15 cellular contexts compared by ENCODE assay signal in the genomic region with DNA sequence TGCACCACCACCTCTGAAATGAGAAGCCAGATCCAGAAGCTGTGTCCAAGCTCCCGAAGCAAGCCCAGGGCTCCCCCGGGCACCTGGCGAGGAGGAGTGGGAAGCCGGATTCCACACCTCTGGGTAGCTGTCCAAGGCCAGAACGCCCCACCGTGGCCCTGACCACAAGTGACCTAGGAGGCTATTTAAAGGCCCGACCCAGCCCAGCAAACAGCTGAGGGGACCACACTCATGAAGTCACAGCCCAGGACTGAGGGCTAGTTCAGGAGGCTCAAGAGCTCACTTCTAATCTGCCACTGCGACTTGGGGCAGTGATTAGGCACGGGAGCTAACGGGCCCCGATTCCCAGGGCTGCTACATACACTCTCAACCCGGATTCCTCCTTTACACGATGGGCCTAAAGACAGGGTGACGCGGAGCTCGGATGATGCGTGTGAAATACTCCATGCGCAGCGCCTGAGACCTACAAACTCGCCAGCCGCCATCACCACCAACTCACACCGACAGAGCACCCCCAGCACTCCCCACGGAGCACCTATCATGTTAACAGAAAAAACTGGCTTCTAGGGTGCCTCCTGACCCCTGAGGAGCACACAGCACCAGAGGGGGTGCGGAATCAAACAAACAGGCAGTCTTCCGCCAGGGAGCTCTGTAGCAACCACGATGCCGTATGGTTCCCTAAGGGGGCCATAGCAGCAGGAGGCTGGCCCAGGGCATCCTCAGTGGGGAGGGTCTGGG.
DNase-seq lines count a peak whose midpoint lies in the region; ATAC-seq and TF ChIP-seq lines count a peak whose summit lies in the region.
"Had no signal": no experiment of that assay in that cellular context is flagged by ENCODE, and none has a peak within 500 bp of the region (broad histone marks: within the 10 kb centered on the region; RNA-seq: fewer than 3 reads in every experiment).

No MANE protein-coding gene starts in this region.

- peaks cover 6% of the 10 kb centered on the region; the same call in 1 of the 2 replicates for H4K20me1 ChIP-seq in OCI-LY7 (ENCODE audit: insufficient read depth, low read length)

- H3K27me3 ChIP-seq in spleen (replicated peaks in 1 of 7) = no peaks in the 10 kb centered on the region

- H3K4me2 ChIP-seq in OCI-LY7 (ENCODE audit: low read length) = no peak overlapping the region

- no peaks in the 10 kb centered on the region for H3K27me3 Mint-ChIP-seq in activated CD8-positive, alpha-beta memory T cell treated with anti-CD3 and anti-CD28 coated beads, Interleukin-2, amount 10 ng/mL, durations not matched to agents 7 days and 5 days
- H3K27me3 Mint-ChIP-seq in T-cell = no peaks in the 10 kb centered on the region
- H3K27me3 Mint-ChIP-seq in chondrocyte (ENCODE audit: low read depth) = peaks cover 8% of the 10 kb centered on the region

- peak overlapping the region in 1 of 8 donors; percentile 96 for H3K27ac ChIP-seq in spleen
- no peak overlapping the region for H3K27ac ChIP-seq in OCI-LY7 (ENCODE audit: low read depth, low read length, poor library complexity, severe bottlenecking)

- peak overlapping the region; percentile 14 for H3K27ac Mint-ChIP-seq in activated CD8-positive, alpha-beta memory T cell treated with anti-CD3 and anti-CD28 coated beads, Interleukin-2, amount 10 ng/mL, durations not matched to agents 7 days and 5 days
- H3K27ac Mint-ChIP-seq in T-cell (peak overlapping the region; percentile 96 to 98), chondrocyte (ENCODE audit: unreplicated experiment) (no peak overlapping the region)

- H3K9me3 Mint-ChIP-seq in activated CD8-positive, alpha-beta memory T cell treated with anti-CD3 and anti-CD28 coated beads, Interleukin-2, amount 10 ng/mL, durations not matched to agents 7 days and 5 days (ENCODE audit: low read depth) = no peaks in the 10 kb centered on the region
- no peaks in the 10 kb centered on the region for H3K9me3 Mint-ChIP-seq in T-cell
- no peaks in the 10 kb centered on the region for H3K9me3 Mint-ChIP-seq in chondrocyte (ENCODE audit: low read depth)

- CTCF ChIA-PET in activated CD8-positive, alpha-beta memory T cell treated with anti-CD3 and anti-CD28 coated beads, Interleukin-2, amount 10 ng/mL, durations not matched to agents 7 days and 5 days (lab: Charles Lee) = no interaction called here
- CTCF ChIA-PET in T-cell (lab: Charles Lee) = interaction anchor here (0.6 to 1.1 kb wide), 4 partner anchors 18 to 87 kb away, joined by 3 to 5 read pairs (median 4); no protein-coding TSS in a partner anchor
- CTCF ChIA-PET in OCI-LY7 (lab: Charles Lee; ENCODE audit: unreplicated experiment) = interaction anchor here (0.9 kb wide), 1 partner anchor 18 kb away, joined by 3 read pairs; no protein-coding TSS in a partner anchor

- TF ChIP-seq POLR2A in spleen (IDR thresholded peaks at IDR 0.05) = no peak

- H3K4me1 Mint-ChIP-seq in activated CD8-positive, alpha-beta memory T cell treated with anti-CD3 and anti-CD28 coated beads, Interleukin-2, amount 10 ng/mL, durations not matched to agents 7 days and 5 days = peaks cover 77% of the 10 kb centered on the region
- peaks cover 99 to 100% (median 100%) of the 10 kb centered on the region in 3 donors for H3K4me1 Mint-ChIP-seq in T-cell
- peaks cover 9% of the 10 kb centered on the region for H3K4me1 Mint-ChIP-seq in chondrocyte (ENCODE audit: low read depth)

- H2AFZ ChIP-seq in OCI-LY7 (ENCODE audit: low read length) = no peak overlapping the region

- H3K79me2 ChIP-seq in OCI-LY7 (ENCODE audit: insufficient read depth, low read depth, low read length) = peaks cover 11% of the 10 kb centered on the region; the same call in 1 of the 2 replicates

- peaks cover 32 to 100% (median 78%) of the 10 kb centered on the region in 6 donors for H3K4me1 ChIP-seq in spleen
- peaks cover 34% of the 10 kb centered on the region for H3K4me1 ChIP-seq in OCI-LY7 (ENCODE audit: insufficient read depth, low read length, poor library complexity, severe bottlenecking)

- TF ChIP-seq CTCF in chondrocyte (IDR thresholded peaks at IDR 0.05) (no peak), spleen (IDR thresholded peaks at IDR 0.05 in 8 of 11, conservative IDR thresholded peaks at IDR 0.05 in 3 of 11) (no peak), OCI-LY7 (conservative IDR thresholded peaks at IDR 0.05; ENCODE audit: low read length) (no peak)

- H3K36me3 ChIP-seq in spleen (peaks cover 0 to 88% (median 16%) of the 10 kb centered on the region in 6 donors), OCI-LY7 (ENCODE audit: insufficient read depth, low read length) (peaks cover 96% of the 10 kb centered on the region)

- no TSS peak for BruUV-seq in OCI-LY7 (replicated peaks; lab: Mats Ljungman, UMichigan)

- H3K36me3 Mint-ChIP-seq in activated CD8-positive, alpha-beta memory T cell treated with anti-CD3 and anti-CD28 coated beads, Interleukin-2, amount 10 ng/mL, durations not matched to agents 7 days and 5 days = peaks cover 31% of the 10 kb centered on the region
- peaks cover 43% of the 10 kb centered on the region for H3K36me3 Mint-ChIP-seq in T-cell
- no peaks in the 10 kb centered on the region for H3K36me3 Mint-ChIP-seq in chondrocyte (ENCODE audit: low read depth)

- 84 to 93% (median 88%) methylated on average over 23 to 27 of the region's 27 CpGs for WGBS in spleen, 5 donors

- POLR2A ChIA-PET in T-cell (lab: Charles Lee) = interaction anchor here in 1 of 2 donors (0.6 kb wide), 1 partner anchor 370 kb away, joined by 4 read pairs; no protein-coding TSS in a partner anchor
- POLR2A ChIA-PET in OCI-LY7 (lab: Charles Lee) = interaction anchor here (1.2 to 1.6 kb wide), 2 partner anchors 19 to 27 kb away, joined by 3 to 5 read pairs; no protein-coding TSS in a partner anchor

- no peaks in the 10 kb centered on the region for H3K9me2 ChIP-seq in OCI-LY7 (ENCODE audit: insufficient read depth, low read length)

- H3K9me3 ChIP-seq in spleen (no peaks in the 10 kb centered on the region), OCI-LY7 (ENCODE audit: low read length) (no peaks in the 10 kb centered on the region)
- H3K9me3 ChIP-seq: heart left ventricle had no signal

- DNase-seq in activated CD8-positive, alpha-beta memory T cell treated with anti-CD3 and anti-CD28 coated beads, Interleukin-2, amount 10 ng/mL, durations not matched to agents 7 days and 5 days = no peak
- DNase-seq in activated CD8-positive, alpha-beta memory T cell treated with anti-CD3 and anti-CD28 coated beads, Interleukin-2, amount 50 U/mL, for 4 hours = no peak
- DNase-seq in T-cell = no peak
- peak; percentile 65 for DNase-seq in chondrocyte (ENCODE audit: low spot score)
- DNase-seq in spleen = peak; percentile 74
- no peak for DNase-seq in DMS79 treated with DMSO at 0.1 percent for 48 hours (lab: John Stamatoyannopoulos, UW)
- no peak for DNase-seq in OCI-LY7 (ENCODE audit: low spot score)
- no peak for DNase-seq in foreskin melanocyte
- DNase-seq: H7, heart left ventricle, islet precursor cell, mammary epithelial cell, NCI-H2107, NCI-H69, retina had no signal

- no peak overlapping the region for H3K4me3 Mint-ChIP-seq in activated CD8-positive, alpha-beta memory T cell treated with anti-CD3 and anti-CD28 coated beads, Interleukin-2, amount 10 ng/mL, durations not matched to agents 7 days and 5 days
- peak overlapping the region in 1 of 3 donors; percentile 12 for H3K4me3 Mint-ChIP-seq in T-cell
- H3K4me3 Mint-ChIP-seq in chondrocyte (ENCODE audit: unreplicated experiment) = no peak overlapping the region

- ATAC-seq in activated CD8-positive, alpha-beta memory T cell treated with anti-CD3 and anti-CD28 coated beads, Interleukin-2, amount 10 ng/mL, durations not matched to agents 7 days and 5 days = no peak
- ATAC-seq in T-cell (replicated peaks in 1 of 4) = no peak
- ATAC-seq: heart left ventricle had no signal

- H3K4me3 ChIP-seq in spleen = no peak overlapping the region
- no peak overlapping the region for H3K4me3 ChIP-seq in OCI-LY7 (ENCODE audit: low read depth, low read length, poor library complexity, severe bottlenecking)
- H3K4me3 ChIP-seq: heart left ventricle had no signal

- intact Hi-C loops in spleen (cut with DNase I; ENCODE audit: low total_unique reads) = loop anchor here (5.0 kb wide), 1 partner anchor 89 kb away; a partner anchor contains a TSS
- intact Hi-C loops in OCI-LY7 (cut with micrococcal nuclease; ENCODE audit: unreplicated experiment) = no loop called here

Comparison
In these comparisons a context has a peak if more than half of its experiments do, and no peak if none do; other contexts are left out.
1. DNase-seq: peak in chondrocyte (single experiment) and spleen (single experiment); none in activated CD8-positive, alpha-beta memory T cell treated with anti-CD3 and anti-CD28 coated beads, Interleukin-2, amount 10 ng/mL, durations not matched to agents 7 days and 5 days (single experiment), activated CD8-positive, alpha-beta memory T cell treated with anti-CD3 and anti-CD28 coated beads, Interleukin-2, amount 50 U/mL, for 4 hours (single experiment), T-cell (0 of 34), DMS79 treated with DMSO at 0.1 percent for 48 hours (single experiment), OCI-LY7 (single experiment) and foreskin melanocyte (single experiment).